ENCODE assay signal across 1 cellular context in genomic region chr3:186570941-186571643, GRCh38.
TF ChIP-seq lines count a peak whose summit lies in the region.

No MANE protein-coding gene starts in this region.

TF ChIP-seq in endothelial cell of umbilical vein, 7 proteins besides CTCF, POLR2A, EP300 and RAD21:
- TF ChIP-seq FOS (IDR thresholded peaks at IDR 0.05; ENCODE audit: borderline replicate concordance, insufficient read depth, low read length) (no peak), EZH2 (IDR thresholded peaks at IDR 0.05; ENCODE audit: borderline replicate concordance, low read depth, low read length, severe bottlenecking) (no peak), MYC (IDR thresholded peaks at IDR 0.05; ENCODE audit: low read depth, low read length) (no peak), POLR2AphosphoS5 (IDR thresholded peaks at IDR 0.05; ENCODE audit: insufficient read depth, low read depth, low read length) (no peak), JUN (IDR thresholded peaks at IDR 0.05; ENCODE audit: borderline replicate concordance, insufficient read depth, insufficient read length, low read depth) (no peak), GATA2 (IDR thresholded peaks at IDR 0.05; ENCODE audit: insufficient read depth, insufficient read length, low read depth, low read length) (no peak), MAX (IDR thresholded peaks at IDR 0.05; ENCODE audit: insufficient read depth, insufficient read length) (no peak)
